Comparison of ENCODE assay signal across 31 cellular contexts in genomic region chr17:62576382-62576781, GRCh38. TPM values are rescaled to one million over a fixed set of nuclear protein-coding genes. Genes with fewer than 3 reads are reported as not detected.
"Had no signal": no experiment of that assay in that cellular context is flagged by ENCODE, and none has a peak within 500 bp of the region (broad histone marks: within the 10 kb centered on the region; RNA-seq: fewer than 3 reads in every experiment).

No MANE protein-coding gene starts in this region.

- H3K27me3 ChIP-seq: left lung, pancreas, stomach, testis, thyroid gland, transverse colon, upper lobe of left lung, vagina had no signal

- H3K9me3 ChIP-seq: left lung, lower lobe of right lung, pancreas, prostate gland, stomach, testis, thyroid gland, transverse colon, upper lobe of left lung, vagina had no signal

- H3K4me1 ChIP-seq: left lung, lower lobe of right lung, pancreas, prostate gland, testis, thyroid gland, upper lobe of left lung, vagina had no signal

- H3K27me3 Mint-ChIP-seq: naive B cell; stimulated activated naive B cell treated with anti-CD40 and anti-IgM and Interleukin-4, amounts not matched to agents 10 μg/mL and 1 μg/mL and 100 μg/mL, for 72 hours had no signal

- H3K9me3 Mint-ChIP-seq: immature natural killer cell; mesothelial cell of epicardium; naive B cell; nephron; neural crest cell; stimulated activated naive B cell treated with anti-CD40 and anti-IgM and Interleukin-4, amounts not matched to agents 10 μg/mL and 1 μg/mL and 100 μg/mL, for 72 hours had no signal

- H3K27ac ChIP-seq: left lung, lower lobe of right lung, pancreas, prostate gland, skin epidermis, stomach, testis, thyroid gland, transverse colon, upper lobe of left lung, vagina had no signal

- H3K4me3 Mint-ChIP-seq: immature natural killer cell; mesothelial cell of epicardium; naive B cell; nephron; neural crest cell; stimulated activated naive B cell treated with anti-CD40 and anti-IgM and Interleukin-4, amounts not matched to agents 10 μg/mL and 1 μg/mL and 100 μg/mL, for 72 hours had no signal

- H3K36me3 ChIP-seq: prostate gland had no signal

- H3K4me3 ChIP-seq: left lung, lower lobe of right lung, pancreas, prostate gland, skin epidermis, stomach, testis, thyroid gland, transverse colon, upper lobe of left lung, vagina had no signal

- ATAC-seq: left colon; left lung; lower lobe of right lung; pancreas; right cardiac atrium; sciatic nerve; stimulated activated naive B cell treated with anti-CD40 and anti-IgM and Interleukin-4, amounts not matched to agents 10 μg/mL and 1 μg/mL and 100 μg/mL, for 72 hours; stimulated activated naive CD8-positive, alpha-beta T cell treated with anti-CD3 and anti-CD28 coated beads, Interleukin-15, Interleukin-2, amounts not matched to agents 100 U/mL and 50 U/mL, for 24 hours had no signal

- H3K27ac Mint-ChIP-seq: mesothelial cell of epicardium, nephron had no signal

- H3K4me1 Mint-ChIP-seq: immature natural killer cell, neural crest cell had no signal

- DNase-seq: hippocampal formation; immature natural killer cell; kidney; left colon; left lung; lower lobe of right lung; mesendoderm; naive B cell; nucleus accumbens; pancreas; posterior cingulate gyrus; retina; right cardiac atrium; stimulated activated CD4-positive, alpha-beta T cell treated with anti-CD3 and anti-CD28 coated beads, Interleukin-12 subunit alpha, Interleukin-12 subunit beta, amount 100 ng/mL, for 4 hours; stimulated activated CD4-positive, alpha-beta T cell treated with anti-CD3 and anti-CD28 coated beads, Interleukin-15, amount 100 ng/mL, for 24 hours; stimulated activated CD4-positive, alpha-beta T cell treated with anti-CD3 and anti-CD28 coated beads, Interleukin-2, amount 100 ng/mL, for 24 hours; stimulated activated CD4-positive, alpha-beta T cell treated with anti-CD3 and anti-CD28 coated beads, Interleukin-4, amount 100 ng/mL, for 1 hour; stimulated activated naive B cell treated with anti-CD40 and anti-IgM and Interleukin-4, amounts not matched to agents 10 μg/mL and 1 μg/mL and 100 μg/mL, for 72 hours; stimulated activated naive CD8-positive, alpha-beta T cell treated with anti-CD3 and anti-CD28 coated beads, Interleukin-15, Interleukin-2, amounts not matched to agents 100 U/mL and 50 U/mL, for 24 hours; stomach; testis; thyroid gland; transverse colon; upper lobe of left lung had no signal

RNA-seq across cellular contexts. Expression of gene MRC2, which starts 51.1 kb away (rescaled TPM):
- polyA plus RNA-seq: immature natural killer cell had no signal
